In genomic region chrX:41352329-41352801, GRCh38 we compare ENCODE assay signal across 15 cellular contexts. TPM values are rescaled to one million over a fixed set of nuclear protein-coding genes. Genes with fewer than 3 reads are reported as not detected.
DNase-seq lines count a peak whose midpoint lies in the region; ATAC-seq, FAIRE-seq and TF ChIP-seq lines count a peak whose summit lies in the region.
"Had no signal": no experiment of that assay in that cellular context is flagged by ENCODE, and none has a peak within 500 bp of the region (broad histone marks: within the 10 kb centered on the region; RNA-seq: fewer than 3 reads in every experiment).

No MANE protein-coding gene starts in this region.

- no peak overlapping the region for H3K4me2 ChIP-seq in keratinocyte (ENCODE audit: control insufficient read depth, extremely low read depth, insufficient read depth, low read depth, low read length)
- H3K4me2 ChIP-seq: smooth muscle cell had no signal

- TF ChIP-seq POLR2A in stomach (IDR thresholded peaks at IDR 0.05), result no peak

- peak overlapping the region; percentile 76 for H3K4me3 Mint-ChIP-seq in T-helper 17 cell
- H3K4me3 Mint-ChIP-seq: T-helper 2 cell treated with Interferon-gamma antibody and Interleukin-4, amounts not matched to agents 5 μg/mL and 100 μg/mL, for 36 hours had no signal

- no peak overlapping the region for H3K4me3 ChIP-seq in keratinocyte (ENCODE audit: control insufficient read depth in 2 of 3, extremely low read depth in 1 of 3, insufficient read depth in 2 of 3, low read depth in 1 of 3, low read length in 3 of 3)
- no peak overlapping the region for H3K4me3 ChIP-seq in stomach
- H3K4me3 ChIP-seq: gastrocnemius medialis, GM23248, smooth muscle cell, upper lobe of left lung had no signal

- ATAC-seq in T-helper 17 cell, result peak; percentile 21
- ATAC-seq: gastrocnemius medialis had no signal

- H3K9me3 ChIP-seq in T-helper 17 cell (ENCODE audit: control insufficient read depth, low read length, poor library complexity, severe bottlenecking) (no peaks in the 10 kb centered on the region), keratinocyte (ENCODE audit: control insufficient read depth, low read depth, low read length) (no peaks in the 10 kb centered on the region), stomach (no peaks in the 10 kb centered on the region)
- H3K9me3 ChIP-seq: gastrocnemius medialis, upper lobe of left lung had no signal

- TF ChIP-seq EP300 in stomach (IDR thresholded peaks at IDR 0.05), result no peak

- no peaks in the 10 kb centered on the region for H3K79me2 ChIP-seq in keratinocyte (ENCODE audit: control insufficient read depth, insufficient read depth, low read length)

- no peak overlapping the region for H2AFZ ChIP-seq in keratinocyte (ENCODE audit: control insufficient read depth, low read length)
- H2AFZ ChIP-seq: GM23248 had no signal

- H3K4me1 ChIP-seq in keratinocyte (ENCODE audit: control insufficient read depth, extremely low read depth, insufficient read depth, low read length) (no peaks in the 10 kb centered on the region), stomach (peaks cover 0 to 9% (median 2%) of the 10 kb centered on the region in 4 donors)

- WGBS in stomach, 5 donors, result 48 to 67% (median 63%) methylated on average over 3 of the region's 3 CpGs

- no peaks in the 10 kb centered on the region for H3K36me3 Mint-ChIP-seq in T-helper 17 cell (ENCODE audit: low read depth)

- no peak overlapping the region for H3K9ac ChIP-seq in keratinocyte (ENCODE audit: control insufficient read depth, extremely low read depth, insufficient read depth, low read length)
- H3K9ac ChIP-seq: GM23248 had no signal

- H3K27ac Mint-ChIP-seq in T-helper 17 cell, result peak overlapping the region; percentile 94
- H3K27ac Mint-ChIP-seq: T-helper 2 cell treated with Interferon-gamma antibody and Interleukin-4, amounts not matched to agents 5 μg/mL and 100 μg/mL, for 36 hours had no signal

- H3K36me3 ChIP-seq in keratinocyte (ENCODE audit: control insufficient read depth in 2 of 2, extremely low read depth in 1 of 2, insufficient read depth in 2 of 2, low read length in 2 of 2) (peaks cover 6 to 10% of the 10 kb centered on the region in 2 experiments), stomach (peaks cover under 1 to 39% (median 28%) of the 10 kb centered on the region in 4 donors)

- intact Hi-C loops in stomach (cut with DNase I; ENCODE audit: low total_unique reads), result no loop called here

- FAIRE-seq in GM19239 (lab: Jason Lieb, UNC), result peak; percentile 90
- peak; percentile 74 for FAIRE-seq in keratinocyte (lab: Jason Lieb, UNC)

- H3K9me1 ChIP-seq in keratinocyte (ENCODE audit: control insufficient read depth, extremely low read depth, insufficient read depth, low read length), result no peaks in the 10 kb centered on the region

- H3K27ac ChIP-seq in keratinocyte (ENCODE audit: control insufficient read depth, insufficient read depth, low read length), result no peak overlapping the region
- peak overlapping the region in 1 of 5 donors; percentile 34 for H3K27ac ChIP-seq in stomach
- H3K27ac ChIP-seq: gastrocnemius medialis, GM23248, upper lobe of left lung had no signal

- H3K27me3 ChIP-seq in keratinocyte (ENCODE audit: control insufficient read depth, extremely low read depth, insufficient read depth, low read length), result no peaks in the 10 kb centered on the region
- H3K27me3 ChIP-seq in stomach, result no peaks in the 10 kb centered on the region
- H3K27me3 ChIP-seq: gastrocnemius medialis, upper lobe of left lung had no signal

- peaks cover 22% of the 10 kb centered on the region for H3K4me1 Mint-ChIP-seq in T-helper 17 cell

- dilution Hi-C loops in keratinocyte (cut with MboI; ENCODE audit: extremely low pct_ligation_motif_present, low sequenced_read_pairs), result no loop called here

- peaks cover 14% of the 10 kb centered on the region for H4K20me1 ChIP-seq in keratinocyte (ENCODE audit: control insufficient read depth, extremely low read depth, insufficient read depth, low read length)

- DNase-seq in NCI-H1092 treated with DMSO at 0.1 percent for 48 hours (lab: John Stamatoyannopoulos, UW) (peak; percentile 11), NCI-H1092 (lab: John Stamatoyannopoulos, UW) (no peak), GM19239 (ENCODE audit: insufficient read length, low spot score) (no peak), T-helper 17 cell (no peak), keratinocyte (ENCODE audit: low read depth, low spot score) (no peak), occipital lobe (lab: John Stamatoyannopoulos, UW) (no peak), stomach (no peak), NCI-H146 treated with DMSO at 0.1 percent for 48 hours (lab: John Stamatoyannopoulos, UW; ENCODE audit: unreplicated experiment) (no peak)
- DNase-seq: 8988T, gastrocnemius medialis, GM23248, NCI-H1436 treated with DMSO at 0.1 percent for 48 hours, upper lobe of left lung had no signal

- no peak for TF ChIP-seq CTCF in keratinocyte (optimal IDR thresholded peaks at IDR 0.05 in 1 of 3, IDR thresholded peaks at IDR 0.05 in 1 of 3, conservative IDR thresholded peaks at IDR 0.05 in 1 of 3; ENCODE audit: extremely low read depth in 1 of 3, insufficient read depth in 2 of 3, low read length in 3 of 3)
- TF ChIP-seq CTCF in stomach (IDR thresholded peaks at IDR 0.05), result no peak

- H3K27me3 Mint-ChIP-seq in T-helper 17 cell, result no peaks in the 10 kb centered on the region

RNA-seq across cellular contexts. Expression of gene DDX3X, which starts 18.4 kb away (rescaled TPM):
- total RNA-seq in T-helper 17 cell, result 100 to 1,000 TPM; 795 to 944 TPM
- 83.2 to 127 TPM (median 98.1 TPM) in 3 replicates for polyA plus RNA-seq in keratinocyte
- polyA plus RNA-seq in keratinocyte (2011; ENCODE audit: low read depth), result 557 TPM
- polyA plus RNA-seq in keratinocyte (2011; cell fraction: cytosol; rRNA removed), result 54.7 and 75.1 TPM in 2 replicates
- 95.3 and 148 TPM in 2 replicates for polyA plus RNA-seq in keratinocyte (2011; cell fraction: nucleus; rRNA removed)
- 149 and 182 TPM in 2 replicates for polyA plus RNA-seq in keratinocyte (2012; ENCODE audit: low replicate concordance)
- 58.7 to 160 TPM (median 143 TPM) in 3 replicates for polyA minus RNA-seq in keratinocyte
- 88.8 TPM for polyA minus RNA-seq in keratinocyte (2011; cell fraction: cytosol; rRNA and poly(A)+ RNA removed)
- 134 and 234 TPM in 2 replicates for polyA minus RNA-seq in keratinocyte (2011; cell fraction: nucleus; rRNA and poly(A)+ RNA removed)
- total RNA-seq in occipital lobe, result 307 TPM
- total RNA-seq in stomach, result 100 to 1,000 TPM in 4 of 5 donors, 10 to 100 TPM in 1; 74.7 to 434 (median 142) TPM
- polyA plus RNA-seq in stomach, result 10 to 100 TPM; 38.3 to 86.9 (median 61.8) TPM
